In the genomic region with DNA sequence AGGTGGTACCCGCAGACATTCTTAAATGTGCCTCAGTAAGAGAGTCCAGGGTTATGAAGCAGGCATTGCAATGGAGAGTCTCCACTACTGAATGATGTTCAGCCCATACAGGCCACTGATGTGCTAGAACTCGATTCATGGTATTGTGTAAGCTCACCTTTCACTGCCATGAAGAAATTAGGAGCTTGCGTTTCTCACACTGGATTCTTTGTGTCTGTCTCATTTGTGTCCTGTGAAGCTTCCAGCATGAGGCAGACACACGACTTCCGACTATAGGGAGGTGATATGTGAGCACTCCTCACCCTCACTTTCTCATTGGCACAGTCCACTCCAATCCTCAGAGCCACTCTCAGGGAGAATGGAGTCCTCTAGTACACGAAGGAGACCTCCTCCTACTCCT, we compare ENCODE assay signal across 19 cellular contexts.
"Had no signal": no experiment of that assay in that cellular context is flagged by ENCODE, and none has a peak within 500 bp of the region (broad histone marks: within the 10 kb centered on the region; RNA-seq: fewer than 3 reads in every experiment).

No MANE protein-coding gene starts in this region.

- DNase-seq: activated CD4-positive, alpha-beta memory T cell treated with anti-CD3 and anti-CD28 coated beads, Interleukin-2, amount 10 ng/mL, durations not matched to agents 7 days and 5 days; activated CD4-positive, alpha-beta T cell treated with anti-CD3 and anti-CD28 coated beads for 48 hours; activated CD4-positive, CD25-positive, alpha-beta regulatory T cell; activated CD8-positive, alpha-beta memory T cell treated with anti-CD3 and anti-CD28 coated beads, Interleukin-2, amount 10 ng/mL, durations not matched to agents 7 days and 5 days; activated naive CD4-positive, alpha-beta T cell; activated naive CD8-positive, alpha-beta T cell treated with anti-CD3 and anti-CD28 coated beads, Interleukin-2, amount 10 ng/mL, durations not matched to agents 7 days and 5 days; brain microvascular endothelial cell; colonic mucosa; foreskin melanocyte; head of caudate nucleus; left lung; naive B cell; ovary; T-helper 1 cell; T1000; testis had no signal

- ATAC-seq: activated CD8-positive, alpha-beta memory T cell treated with anti-CD3 and anti-CD28 coated beads, Interleukin-2, amount 10 ng/mL, durations not matched to agents 7 days and 5 days; activated T-helper 17 cell treated with anti-CD3 and anti-CD28 coated beads, Interleukin-2, amount 50 U/mL, for 72 hours had no signal

- H3K36me3 ChIP-seq: brain microvascular endothelial cell, colonic mucosa, left lung, neural progenitor cell, ovary had no signal

- H2AFZ ChIP-seq: neural progenitor cell had no signal

- H3K9ac ChIP-seq: neural progenitor cell had no signal

- H3K27ac ChIP-seq: brain microvascular endothelial cell, colonic mucosa, left lung, neural progenitor cell, ovary, testis had no signal

- H3K4me2 ChIP-seq: neural progenitor cell had no signal

- H3K9me3 ChIP-seq: colonic mucosa, left lung, ovary, testis had no signal

- FAIRE-seq: keratinocyte had no signal

- H3K4me1 ChIP-seq: colonic mucosa, left lung, neural progenitor cell, testis had no signal

- H3K27me3 ChIP-seq: brain microvascular endothelial cell, colonic mucosa, left lung, neural progenitor cell, ovary, testis had no signal

- H3K4me3 ChIP-seq: colonic mucosa, left lung, neural progenitor cell, ovary, testis had no signal
